ENCODE assay signal across 16 cellular contexts in the genomic region with DNA sequence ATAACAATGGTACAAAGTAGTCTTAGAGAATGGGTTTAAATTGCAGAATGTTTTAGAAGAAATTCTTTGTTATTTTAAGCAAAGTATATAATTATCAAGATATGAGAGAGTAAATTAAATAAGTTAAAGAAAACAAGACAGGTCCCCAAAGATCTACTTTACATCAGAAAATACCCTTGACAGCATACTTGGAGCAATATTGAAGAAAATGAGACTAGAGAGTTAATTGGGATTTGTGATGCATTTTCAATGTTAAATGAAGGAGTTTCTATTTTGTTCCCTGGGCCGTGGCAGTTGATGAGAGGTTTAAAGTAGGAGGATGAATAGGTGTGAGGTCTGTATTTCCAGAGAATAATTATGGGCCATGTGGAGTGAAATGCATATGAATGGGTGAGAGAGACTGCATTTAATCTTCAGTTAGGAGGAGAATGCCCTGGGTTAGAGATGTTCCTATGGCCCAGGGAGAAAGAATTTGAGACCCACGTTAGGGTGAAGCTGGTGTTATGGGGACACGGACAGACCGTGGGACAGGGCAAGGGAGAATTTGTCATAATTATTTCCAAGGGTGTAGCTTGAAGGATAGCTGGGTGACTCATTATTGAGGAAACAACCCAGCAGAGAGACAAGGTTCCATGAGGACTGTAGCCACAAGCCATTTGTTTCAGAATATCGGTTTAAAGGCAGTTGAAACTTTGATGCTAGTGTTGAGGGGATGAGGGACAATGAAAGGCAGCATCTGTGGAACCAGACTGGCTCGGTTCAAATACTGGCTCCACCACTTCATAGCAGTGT. TPM values are rescaled to one million over a fixed set of nuclear protein-coding genes. Genes with fewer than 3 reads are reported as not detected.
DNase-seq lines count a peak whose midpoint lies in the region; ATAC-seq and TF ChIP-seq lines count a peak whose summit lies in the region.
"Had no signal": no experiment of that assay in that cellular context is flagged by ENCODE, and none has a peak within 500 bp of the region (broad histone marks: within the 10 kb centered on the region; RNA-seq: fewer than 3 reads in every experiment).

No MANE protein-coding gene starts in this region.

- H3K23ac ChIP-seq in mesenchymal stem cell (ENCODE audit: low read length in 2 of 2), result no peak overlapping the region

- H3K9ac ChIP-seq in mesenchymal stem cell (ENCODE audit: low read length) (no peak overlapping the region), endodermal cell (ENCODE audit: extremely low read depth, low read length, poor library complexity, severe bottlenecking) (no peak overlapping the region)

- no peak overlapping the region for H2AK5ac ChIP-seq in mesenchymal stem cell (ENCODE audit: low read length, severe bottlenecking)

- no peak for DNase-seq in Calu3
- peak; percentile 44 for DNase-seq in HT-29 (ENCODE audit: low spot score)
- no peak for DNase-seq in activated naive CD8-positive, alpha-beta T cell treated with anti-CD3 and anti-CD28 coated beads for 36 hours
- peak; percentile 48 for DNase-seq in mesenchymal stem cell
- no peak for DNase-seq in esophagus squamous epithelium (lab: John Stamatoyannopoulos, UW)
- no peak for DNase-seq in endodermal cell
- DNase-seq: C1 segment of cervical spinal cord; caudate nucleus; effector CD4-positive, alpha-beta T cell; left lung; NCI-H1092; nephron progenitor cell; retina; T-helper 2 cell had no signal

- H2BK12ac ChIP-seq in mesenchymal stem cell (ENCODE audit: low read length in 2 of 2), result no peak overlapping the region

- peaks cover 12% of the 10 kb centered on the region for H3K79me1 ChIP-seq in mesenchymal stem cell (replicated peaks; ENCODE audit: low read length, poor library complexity, severe bottlenecking)

- H3K9me3 ChIP-seq in mesenchymal stem cell (ENCODE audit: control insufficient read depth, low read length), result no peaks in the 10 kb centered on the region
- H3K9me3 ChIP-seq in esophagus squamous epithelium, result no peaks in the 10 kb centered on the region
- no peaks in the 10 kb centered on the region for H3K9me3 ChIP-seq in endodermal cell (ENCODE audit: control insufficient read depth, low read length)
- H3K9me3 ChIP-seq: left lung had no signal

- no TSS peak for BruUV-seq in Calu3 (replicated peaks; lab: Mats Ljungman, UMichigan)

- H3K27ac Mint-ChIP-seq in Calu3 (ENCODE audit: unreplicated experiment), result peak overlapping the region; percentile 53
- peak overlapping the region; percentile 1 for H3K27ac Mint-ChIP-seq in activated naive CD8-positive, alpha-beta T cell treated with anti-CD3 and anti-CD28 coated beads for 36 hours
- no peak overlapping the region for H3K27ac Mint-ChIP-seq in endodermal cell
- H3K27ac Mint-ChIP-seq: activated naive CD4-positive, alpha-beta T cell treated with anti-CD3 and anti-CD28 coated beads, Interleukin-2, amount 50 U/mL, for 72 hours; nephron progenitor cell had no signal

- H4K8ac ChIP-seq in mesenchymal stem cell (ENCODE audit: low read length), result no peak overlapping the region

- H3K4me1 ChIP-seq in mesenchymal stem cell (ENCODE audit: control insufficient read depth, insufficient read depth, low read depth, low read length) (peaks cover 5% of the 10 kb centered on the region), esophagus squamous epithelium (peaks cover 0 to 11% (median 5%) of the 10 kb centered on the region in 3 donors), endodermal cell (ENCODE audit: control insufficient read depth, insufficient read depth, low read length) (no peaks in the 10 kb centered on the region)
- H3K4me1 ChIP-seq: left lung had no signal

- H3K4me1 Mint-ChIP-seq in Calu3 (ENCODE audit: low read depth, unreplicated experiment) (peaks cover 13% of the 10 kb centered on the region), endodermal cell (peaks cover 7% of the 10 kb centered on the region)
- peaks cover 38% of the 10 kb centered on the region for H3K4me1 Mint-ChIP-seq in activated naive CD8-positive, alpha-beta T cell treated with anti-CD3 and anti-CD28 coated beads for 36 hours

- no peak overlapping the region for H2BK5ac ChIP-seq in mesenchymal stem cell (ENCODE audit: low read depth, low read length, poor library complexity, severe bottlenecking)

- no peak overlapping the region for H3K27ac ChIP-seq in mesenchymal stem cell (ENCODE audit: low read length, poor library complexity, severe bottlenecking)
- H3K27ac ChIP-seq in esophagus squamous epithelium, result no peak overlapping the region
- no peak overlapping the region for H3K27ac ChIP-seq in endodermal cell (ENCODE audit: low read depth, low read length)
- H3K27ac ChIP-seq: left lung had no signal

- H3K36me3 ChIP-seq in mesenchymal stem cell (ENCODE audit: control insufficient read depth in 1 of 2, insufficient read depth in 2 of 2, low read depth in 1 of 2, low read length in 2 of 2) (no peaks in the 10 kb centered on the region), esophagus squamous epithelium (peaks cover 0 to 6% (median 0%) of the 10 kb centered on the region in 3 donors), endodermal cell (ENCODE audit: control insufficient read depth, insufficient read depth, low read length) (no peaks in the 10 kb centered on the region)
- H3K36me3 ChIP-seq: left lung had no signal

- TF ChIP-seq CTCF in Calu3 (IDR thresholded peaks at IDR 0.05; ENCODE audit: unreplicated experiment), result no peak
- TF ChIP-seq CTCF in esophagus squamous epithelium (IDR thresholded peaks at IDR 0.05), result no peak
- no peak for TF ChIP-seq CTCF in endodermal cell (conservative IDR thresholded peaks at IDR 0.05)

- H3K14ac ChIP-seq in mesenchymal stem cell (ENCODE audit: low read length in 2 of 2), result no peak overlapping the region

- CTCF ChIA-PET in Calu3 (lab: Charles Lee), result no interaction called here

- H2AFZ ChIP-seq in mesenchymal stem cell (ENCODE audit: low read depth, low read length), result no peak overlapping the region

- intact Hi-C loops in Calu3 (cut with micrococcal nuclease; ENCODE audit: unreplicated experiment) (no loop called here), esophagus squamous epithelium (cut with DNase I) (no loop called here)

- H4K91ac ChIP-seq in mesenchymal stem cell (ENCODE audit: low read length), result no peak overlapping the region

- WGBS in mesenchymal stem cell, result 74% methylated on average over 6 of the region's 6 CpGs
- 83 to 86% methylated on average over 6 of the region's 6 CpGs for WGBS in esophagus squamous epithelium, 2 donors
- WGBS in endodermal cell (ENCODE audit: insufficient coverage in 1 of 2, insufficient read length in 1 of 2), 2 experiments, result 78 to 84% methylated on average over 4 to 6 of the region's 6 CpGs

- no peak overlapping the region for H3K18ac ChIP-seq in mesenchymal stem cell (ENCODE audit: low read depth in 1 of 2, low read length in 2 of 2)

- H3K4me2 ChIP-seq in mesenchymal stem cell (ENCODE audit: low read length, poor library complexity, severe bottlenecking), result no peak overlapping the region

- TF ChIP-seq POLR2A in esophagus squamous epithelium (IDR thresholded peaks at IDR 0.05), result no peak

- no peaks in the 10 kb centered on the region for H3K27me3 Mint-ChIP-seq in Calu3 (ENCODE audit: unreplicated experiment)
- no peaks in the 10 kb centered on the region for H3K27me3 Mint-ChIP-seq in activated naive CD8-positive, alpha-beta T cell treated with anti-CD3 and anti-CD28 coated beads for 36 hours
- H3K27me3 Mint-ChIP-seq in endodermal cell (ENCODE audit: insufficient read depth), result no peaks in the 10 kb centered on the region

- no peaks in the 10 kb centered on the region for H3K27me3 ChIP-seq in mesenchymal stem cell (ENCODE audit: control insufficient read depth in 1 of 2, insufficient read depth in 1 of 2, low read length in 2 of 2)
- no peaks in the 10 kb centered on the region for H3K27me3 ChIP-seq in esophagus squamous epithelium
- H3K27me3 ChIP-seq in endodermal cell (ENCODE audit: control insufficient read depth, insufficient read depth, low read length, poor library complexity, severe bottlenecking), result no peaks in the 10 kb centered on the region
- H3K27me3 ChIP-seq: left lung had no signal

- H3K4me3 ChIP-seq in mesenchymal stem cell (ENCODE audit: insufficient read depth in 1 of 2, low read depth in 1 of 2, low read length in 2 of 2) (no peak overlapping the region), esophagus squamous epithelium (no peak overlapping the region), endodermal cell (ENCODE audit: low read length) (no peak overlapping the region)
- H3K4me3 ChIP-seq: left lung had no signal

- H3K4ac ChIP-seq in mesenchymal stem cell (ENCODE audit: low read depth in 1 of 2, low read length in 2 of 2), result no peak overlapping the region

- no peak for ATAC-seq in GM19452 (IDR thresholded peaks at IDR 0.05; ENCODE audit: unreplicated experiment)
- ATAC-seq: left lung had no signal

- no peak overlapping the region for H2BK15ac ChIP-seq in mesenchymal stem cell (ENCODE audit: low read depth, poor library complexity, severe bottlenecking)

- no peak overlapping the region for H3K4me3 Mint-ChIP-seq in Calu3 (ENCODE audit: low read depth, unreplicated experiment)
- H3K4me3 Mint-ChIP-seq in activated naive CD8-positive, alpha-beta T cell treated with anti-CD3 and anti-CD28 coated beads for 36 hours, result no peak overlapping the region
- H3K4me3 Mint-ChIP-seq in endodermal cell, result no peak overlapping the region
- H3K4me3 Mint-ChIP-seq: nephron progenitor cell had no signal

- H3K36me3 Mint-ChIP-seq in Calu3 (ENCODE audit: insufficient read depth, unreplicated experiment), result no peaks in the 10 kb centered on the region
- peaks cover 38% of the 10 kb centered on the region for H3K36me3 Mint-ChIP-seq in activated naive CD8-positive, alpha-beta T cell treated with anti-CD3 and anti-CD28 coated beads for 36 hours
- peaks cover 5% of the 10 kb centered on the region for H3K36me3 Mint-ChIP-seq in endodermal cell (ENCODE audit: low read depth)

- no peaks in the 10 kb centered on the region for H3K9me3 Mint-ChIP-seq in Calu3 (ENCODE audit: low read depth, unreplicated experiment)
- no peaks in the 10 kb centered on the region for H3K9me3 Mint-ChIP-seq in activated naive CD8-positive, alpha-beta T cell treated with anti-CD3 and anti-CD28 coated beads for 36 hours
- H3K9me3 Mint-ChIP-seq in endodermal cell, result no peaks in the 10 kb centered on the region
- H3K9me3 Mint-ChIP-seq: activated naive CD4-positive, alpha-beta T cell treated with anti-CD3 and anti-CD28 coated beads, Interleukin-2, amount 50 U/mL, for 72 hours; nephron progenitor cell had no signal

- no peak overlapping the region for H2BK120ac ChIP-seq in mesenchymal stem cell (ENCODE audit: low read depth, low read length)

RNA-seq across cellular contexts. Expression of a gene that starts 22.7 kb away (rescaled TPM):
- total RNA-seq in Calu3 (2022) (112 and 129 TPM in 2 replicates), esophagus squamous epithelium (10 to 100 TPM; 14.2 to 29.2 (median 24.6) TPM), endodermal cell (10 to 100 TPM; 57.2 to 78.4 TPM)
- 46.9 and 55.9 TPM in 2 replicates for total RNA-seq in HT-29 (2014; rRNA removed; shearing (Covaris generic))
- 10 to 100 TPM; 34.0 to 34.5 TPM for total RNA-seq in activated naive CD8-positive, alpha-beta T cell treated with anti-CD3 and anti-CD28 coated beads for 36 hours
- 75.8 TPM for polyA plus RNA-seq in mesenchymal stem cell (2013, experiment 1 of 2)
- polyA plus RNA-seq in mesenchymal stem cell (2013, experiment 2 of 2), result 73.2 TPM
- 28.2 TPM for polyA plus RNA-seq in endodermal cell (2013, experiment 1 of 2)
- 27.4 TPM for polyA plus RNA-seq in endodermal cell (2013, experiment 2 of 2)

Comparison
In these comparisons a context has a peak if more than half of its experiments do, and no peak if none do; other contexts are left out.
1. DNase-seq: peak in HT-29 (single experiment) and mesenchymal stem cell (single experiment); none in Calu3 (single experiment), activated naive CD8-positive, alpha-beta T cell treated with anti-CD3 and anti-CD28 coated beads for 36 hours (single experiment), esophagus squamous epithelium (single experiment) and endodermal cell (single experiment).